ENCODE assay signal across 12 cellular contexts in the genomic region with DNA sequence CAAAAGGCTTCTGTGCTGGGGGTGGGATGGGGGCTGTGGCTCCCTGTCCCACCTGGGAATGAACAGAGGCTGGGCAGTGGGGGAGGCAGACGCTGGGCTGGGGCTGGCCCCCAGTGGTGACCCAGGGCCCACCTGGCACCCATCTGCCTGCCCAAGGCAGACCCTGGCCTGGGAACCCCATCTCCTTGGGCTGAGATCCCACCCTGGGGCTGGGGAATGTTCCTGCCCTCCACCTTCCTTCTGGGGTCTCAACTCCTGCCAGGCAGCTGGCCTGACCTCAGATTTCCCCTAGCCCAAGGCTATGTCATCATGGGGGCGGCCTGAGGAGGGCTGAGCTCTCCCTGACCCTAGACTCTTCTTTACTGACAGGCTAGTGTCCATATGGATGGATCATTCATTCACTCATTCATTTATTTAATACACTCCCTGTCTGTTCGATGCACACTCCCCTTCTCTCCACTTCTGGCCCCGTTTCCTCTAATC. TPM values are rescaled to one million over a fixed set of nuclear protein-coding genes. Genes with fewer than 3 reads are reported as not detected.
A peak's percentile ranks its signal among the peaks of the same experiment; 100 is the strongest.
DNase-seq lines count a peak whose midpoint lies in the region; ATAC-seq and TF ChIP-seq lines count a peak whose summit lies in the region.
"Not testable (repeated sequence)": the region's sequence is repeated elsewhere in the genome, so short reads cannot be mapped to it uniquely, and the experiment has no call there.
"Had no signal": no experiment of that assay in that cellular context is flagged by ENCODE, and none has a peak within 500 bp of the region (broad histone marks: within the 10 kb centered on the region; RNA-seq: fewer than 3 reads in every experiment).

No MANE protein-coding gene starts in this region.

- H3K4me3 Mint-ChIP-seq in GM23338; activated T-cell treated with anti-CD3 and anti-CD28 coated beads, Interleukin-2, amount 50 U/mL, for 72 hours: not testable (repeated sequence)

- not testable (repeated sequence) for H3K9me3 ChIP-seq in RWPE2 (ENCODE audit: severe bottlenecking); heart right ventricle; left lung

- not testable (repeated sequence) for H3K27me3 Mint-ChIP-seq in GM23338 (ENCODE audit: insufficient read depth, low read depth, poor library complexity); activated T-cell treated with anti-CD3 and anti-CD28 coated beads, Interleukin-2, amount 50 U/mL, for 72 hours (ENCODE audit: low read depth)

- H2AFZ ChIP-seq in GM23338 = not testable (repeated sequence)

- DNase-seq in GM23338 (ENCODE audit: low spot score); RWPE2 (ENCODE audit: low spot score); activated T-cell treated with anti-CD3 and anti-CD28 coated beads, Interleukin-2, amount 50 U/mL, for 72 hours; heart right ventricle; left lung; stimulated activated naive CD8-positive, alpha-beta T cell treated with anti-CD3 and anti-CD28 coated beads, Interleukin-15, Interleukin-2, amounts not matched to agents 100 U/mL and 50 U/mL, for 24 hours: not testable (repeated sequence)

- 60% methylated on average over 1 of the region's 4 CpGs; no CpG with 5 or more reads in 1 of the 2 donors for WGBS in heart right ventricle, 2 donors

- not testable (repeated sequence) for H3K27ac ChIP-seq in GM23338 (ENCODE audit: low read depth); RWPE2 (ENCODE audit: poor library complexity, severe bottlenecking); left lung
- H3K27ac ChIP-seq in heart right ventricle = peak overlapping the region in 1 of 10 donors; percentile 44

- H3K4me2 ChIP-seq in GM23338 = not testable (repeated sequence)

- not testable (repeated sequence) for H3K4me1 ChIP-seq in GM23338 (ENCODE audit: insufficient read depth); RWPE2 (ENCODE audit: insufficient read depth, poor library complexity, severe bottlenecking); heart right ventricle; left lung

- H3K9me2 ChIP-seq in GM23338 (ENCODE audit: insufficient read depth) = not testable (repeated sequence)

- H3K4me1 Mint-ChIP-seq in GM23338; activated T-cell treated with anti-CD3 and anti-CD28 coated beads, Interleukin-2, amount 50 U/mL, for 72 hours (ENCODE audit: low read depth): not testable (repeated sequence)

- ATAC-seq in GM23338 (peak; percentile 60), RWPE2 (ENCODE audit: low read depth) (peak; percentile 38), esophagus mucosa (peak; percentile 13), heart right ventricle (peak in 6 of 8 donors; percentile 8 to 65 (median 32)), left lung (peak; percentile 16)
- peak; percentile 13 to 18 for ATAC-seq in activated T-cell treated with anti-CD3 and anti-CD28 coated beads, Interleukin-2, amount 50 U/mL, for 72 hours (replicated peaks in 1 of 2)
- peak; percentile 57 for ATAC-seq in stimulated activated naive CD8-positive, alpha-beta T cell treated with anti-CD3 and anti-CD28 coated beads, Interleukin-15, Interleukin-2, amounts not matched to agents 100 U/mL and 50 U/mL, for 24 hours

- H3K27me3 ChIP-seq in GM23338 (ENCODE audit: insufficient read depth); RWPE2 (ENCODE audit: insufficient read depth, poor library complexity, severe bottlenecking); heart right ventricle; left lung: not testable (repeated sequence)

- H3F3A ChIP-seq in GM23338 (replicated peaks; ENCODE audit: low read depth) = not testable (repeated sequence)

- not testable (repeated sequence) for H3K4me3 ChIP-seq in GM23338; RWPE2 (ENCODE audit: severe bottlenecking); heart right ventricle; left lung

- not testable (repeated sequence) for H3K9me3 Mint-ChIP-seq in GM23338; activated T-cell treated with anti-CD3 and anti-CD28 coated beads, Interleukin-2, amount 50 U/mL, for 72 hours

- not testable (repeated sequence) for TF ChIP-seq CTCF in GM23338 (conservative IDR thresholded peaks at IDR 0.05; ENCODE audit: low read depth in 2 of 2); RWPE2 (IDR thresholded peaks at IDR 0.05; ENCODE audit: poor library complexity, severe bottlenecking); heart right ventricle (IDR thresholded peaks at IDR 0.05); left lung (IDR thresholded peaks at IDR 0.05)

- not testable (repeated sequence) for H3K36me3 ChIP-seq in GM23338 (ENCODE audit: insufficient read depth); RWPE2 (ENCODE audit: low read depth); heart right ventricle; left lung

- not testable (repeated sequence) for H3K27ac Mint-ChIP-seq in GM23338; activated T-cell treated with anti-CD3 and anti-CD28 coated beads, Interleukin-2, amount 50 U/mL, for 72 hours

- not testable (repeated sequence) for H3K36me3 Mint-ChIP-seq in GM23338 (ENCODE audit: low read depth); activated T-cell treated with anti-CD3 and anti-CD28 coated beads, Interleukin-2, amount 50 U/mL, for 72 hours (ENCODE audit: insufficient read depth in 2 of 2)

- not testable (repeated sequence) for H4K20me1 ChIP-seq in GM23338 (replicated peaks; ENCODE audit: insufficient read depth)

- H3K79me2 ChIP-seq in GM23338 (replicated peaks; ENCODE audit: insufficient read depth) = not testable (repeated sequence)

- intact Hi-C loops in heart right ventricle (cut with DNase I); left lung (cut with DNase I): not testable (repeated sequence)

RNA-seq across cellular contexts. Expression of a gene that starts 21.2 kb away (rescaled TPM):
- not detected in 2 replicates for total RNA-seq in GM23338 (2014; rRNA removed; shearing (Covaris generic))
- polyA plus RNA-seq in GM23338 (2016; fragmentation: Nextera tagmentation; extraction: Ambion mirVana) = not detected in 2 replicates
- total RNA-seq in activated T-cell treated with anti-CD3 and anti-CD28 coated beads, Interleukin-2, amount 50 U/mL, for 72 hours = 1 to 10 TPM; 1.8 TPM
- not detected for total RNA-seq in esophagus mucosa
- total RNA-seq in heart right ventricle = under 1 TPM in 5 of 10 donors, not detected in 5; 0.24 to 0.72 (median 0.42) TPM
- polyA plus RNA-seq in heart right ventricle = under 1 TPM in 1 of 2 donors, not detected in 1; 0.14 TPM
- total RNA-seq in left lung = under 1 TPM in 1 of 2 donors, not detected in 1; 0.26 TPM
- total RNA-seq: A172, H4, HT-29 had no signal
- polyA plus RNA-seq: CD4-positive, CD25-positive, alpha-beta regulatory T cell; CD8-positive, alpha-beta memory T cell had no signal

RNA-seq across cellular contexts. Expression of a gene that starts 39.1 kb away (rescaled TPM):
- not detected in 2 replicates for total RNA-seq in GM23338 (2014; rRNA removed; shearing (Covaris generic))
- polyA plus RNA-seq in GM23338 (2016; fragmentation: Nextera tagmentation; extraction: Ambion mirVana) (0.14 and 0.34 TPM in 2 replicates), heart right ventricle (not detected)
- total RNA-seq in activated T-cell treated with anti-CD3 and anti-CD28 coated beads, Interleukin-2, amount 50 U/mL, for 72 hours = not detected
- total RNA-seq in esophagus mucosa (not detected), heart right ventricle (not detected), left lung (not detected)
- total RNA-seq: A172; CD4-positive, CD25-positive, alpha-beta regulatory T cell; CD8-positive, alpha-beta memory T cell; H4; HT-29 had no signal
